In the genomic region with DNA sequence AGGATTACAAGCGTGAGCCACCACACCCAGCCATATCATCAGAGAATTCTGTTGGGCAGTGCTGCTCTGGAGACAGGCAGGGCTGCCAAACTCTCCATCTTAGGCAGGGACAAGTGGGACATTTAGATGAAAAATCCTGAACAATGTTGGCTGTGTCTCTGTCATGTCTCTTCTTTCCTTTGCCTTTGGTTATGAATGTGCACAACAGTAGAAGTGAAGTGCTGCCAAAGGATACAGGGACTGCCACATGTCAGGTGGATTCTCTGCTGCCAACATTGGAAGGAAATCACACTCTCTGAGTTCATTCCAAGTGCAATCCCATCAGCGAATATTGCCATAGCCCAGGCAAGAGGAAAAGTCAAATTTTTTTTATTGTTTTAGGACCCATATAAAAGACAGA, we compare ENCODE assay signal across 21 cellular contexts.
"Had no signal": no experiment of that assay in that cellular context is flagged by ENCODE, and none has a peak within 500 bp of the region (broad histone marks: within the 10 kb centered on the region; RNA-seq: fewer than 3 reads in every experiment).

No MANE protein-coding gene starts in this region.

- H3K36me3 Mint-ChIP-seq: immature natural killer cell; memory B cell; naive thymus-derived CD4-positive, alpha-beta T cell; natural killer cell treated with Interleukin-12 subunit alpha and Interleukin-12 subunit beta and Interleukin-15 and Interleukin-18, amount 100 ng/mL, for 72 hours; stimulated activated memory B cell treated with anti-CD40 and anti-IgM and Interleukin-4, amounts not matched to agents 10 μg/mL and 1 μg/mL and 100 μg/mL, for 72 hours had no signal

- H3K27me3 Mint-ChIP-seq: natural killer cell treated with Interleukin-12 subunit alpha and Interleukin-12 subunit beta and Interleukin-15 and Interleukin-18, amount 100 ng/mL, for 72 hours; stimulated activated memory B cell treated with anti-CD40 and anti-IgM and Interleukin-4, amounts not matched to agents 10 μg/mL and 1 μg/mL and 100 μg/mL, for 72 hours had no signal

- DNase-seq: heart left ventricle; immature natural killer cell; kidney; left ventricle myocardium inferior; midbrain; mucosa of descending colon; naive thymus-derived CD4-positive, alpha-beta T cell; pancreas; right lobe of liver; stimulated activated CD4-positive, alpha-beta T cell treated with anti-CD3 and anti-CD28 coated beads, Interleukin-1b, Interleukin-23, amount 100 ng/mL, for 48 hours; stimulated activated CD4-positive, alpha-beta T cell treated with anti-CD3 and anti-CD28 coated beads, Interleukin-2, amount 100 ng/mL, for 48 hours; stimulated activated CD4-positive, alpha-beta T cell treated with anti-CD3 and anti-CD28 coated beads, Interleukin-4, amount 100 ng/mL, for 4 hours; stimulated activated CD8-positive, alpha-beta memory T cell treated with anti-CD3 and anti-CD28 coated beads, Interleukin-4, amount 100 ng/mL, for 48 hours; stimulated activated naive CD8-positive, alpha-beta T cell treated with anti-CD3 and anti-CD28 coated beads, Interleukin-15, Interleukin-2, amounts not matched to agents 100 U/mL and 50 U/mL, for 24 hours; stomach; tibial artery; trophoblast cell; upper lobe of right lung had no signal

- H3K9me3 Mint-ChIP-seq: natural killer cell treated with Interleukin-12 subunit alpha and Interleukin-12 subunit beta and Interleukin-15 and Interleukin-18, amount 100 ng/mL, for 72 hours; stimulated activated memory B cell treated with anti-CD40 and anti-IgM and Interleukin-4, amounts not matched to agents 10 μg/mL and 1 μg/mL and 100 μg/mL, for 72 hours had no signal

- H3K4me1 Mint-ChIP-seq: immature natural killer cell; memory B cell; naive thymus-derived CD4-positive, alpha-beta T cell; stimulated activated memory B cell treated with anti-CD40 and anti-IgM and Interleukin-4, amounts not matched to agents 10 μg/mL and 1 μg/mL and 100 μg/mL, for 72 hours had no signal

- H3K27ac Mint-ChIP-seq: immature natural killer cell; memory B cell; naive thymus-derived CD4-positive, alpha-beta T cell; natural killer cell treated with Interleukin-12 subunit alpha and Interleukin-12 subunit beta and Interleukin-15 and Interleukin-18, amount 100 ng/mL, for 72 hours; stimulated activated memory B cell treated with anti-CD40 and anti-IgM and Interleukin-4, amounts not matched to agents 10 μg/mL and 1 μg/mL and 100 μg/mL, for 72 hours had no signal

- ATAC-seq: heart left ventricle; mucosa of descending colon; naive thymus-derived CD4-positive, alpha-beta T cell; natural killer cell treated with Interleukin-12 subunit alpha and Interleukin-12 subunit beta and Interleukin-15 and Interleukin-18, amount 100 ng/mL, for 72 hours; pancreas; right lobe of liver; stimulated activated memory B cell treated with anti-CD40 and anti-IgM and Interleukin-4, amounts not matched to agents 10 μg/mL and 1 μg/mL and 100 μg/mL, for 72 hours; stimulated activated naive CD8-positive, alpha-beta T cell treated with anti-CD3 and anti-CD28 coated beads, Interleukin-15, Interleukin-2, amounts not matched to agents 100 U/mL and 50 U/mL, for 24 hours; upper lobe of right lung had no signal

- H3K4me3 Mint-ChIP-seq: immature natural killer cell; memory B cell; naive thymus-derived CD4-positive, alpha-beta T cell; natural killer cell treated with Interleukin-12 subunit alpha and Interleukin-12 subunit beta and Interleukin-15 and Interleukin-18, amount 100 ng/mL, for 72 hours; stimulated activated memory B cell treated with anti-CD40 and anti-IgM and Interleukin-4, amounts not matched to agents 10 μg/mL and 1 μg/mL and 100 μg/mL, for 72 hours had no signal
